In the genomic region with DNA sequence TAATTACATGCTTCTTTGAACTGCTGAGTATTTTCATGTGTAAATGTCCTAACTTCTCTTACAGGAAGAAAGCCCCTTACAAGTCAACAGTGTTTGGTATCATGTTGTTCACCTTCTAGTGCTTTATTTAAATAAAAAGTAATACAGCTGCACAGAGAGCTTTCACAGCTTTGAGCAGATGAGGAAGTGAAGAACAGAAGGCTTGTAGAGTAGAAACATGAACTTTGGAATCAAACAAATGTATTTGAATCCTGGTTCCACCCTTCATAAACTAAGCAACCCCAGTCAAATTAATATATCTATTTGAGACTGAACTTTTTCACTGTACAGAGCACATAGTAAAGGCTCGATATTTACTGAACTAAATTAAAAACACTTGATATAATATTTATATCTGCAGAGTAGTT, we compare ENCODE assay signal across 1 cellular context.
TF ChIP-seq lines count a peak whose summit lies in the region.

No MANE protein-coding gene starts in this region.

TF ChIP-seq in GM12878, 131 proteins besides CTCF, POLR2A, EP300 and RAD21 (continued from another document):
- TF ChIP-seq, protein P1, sequence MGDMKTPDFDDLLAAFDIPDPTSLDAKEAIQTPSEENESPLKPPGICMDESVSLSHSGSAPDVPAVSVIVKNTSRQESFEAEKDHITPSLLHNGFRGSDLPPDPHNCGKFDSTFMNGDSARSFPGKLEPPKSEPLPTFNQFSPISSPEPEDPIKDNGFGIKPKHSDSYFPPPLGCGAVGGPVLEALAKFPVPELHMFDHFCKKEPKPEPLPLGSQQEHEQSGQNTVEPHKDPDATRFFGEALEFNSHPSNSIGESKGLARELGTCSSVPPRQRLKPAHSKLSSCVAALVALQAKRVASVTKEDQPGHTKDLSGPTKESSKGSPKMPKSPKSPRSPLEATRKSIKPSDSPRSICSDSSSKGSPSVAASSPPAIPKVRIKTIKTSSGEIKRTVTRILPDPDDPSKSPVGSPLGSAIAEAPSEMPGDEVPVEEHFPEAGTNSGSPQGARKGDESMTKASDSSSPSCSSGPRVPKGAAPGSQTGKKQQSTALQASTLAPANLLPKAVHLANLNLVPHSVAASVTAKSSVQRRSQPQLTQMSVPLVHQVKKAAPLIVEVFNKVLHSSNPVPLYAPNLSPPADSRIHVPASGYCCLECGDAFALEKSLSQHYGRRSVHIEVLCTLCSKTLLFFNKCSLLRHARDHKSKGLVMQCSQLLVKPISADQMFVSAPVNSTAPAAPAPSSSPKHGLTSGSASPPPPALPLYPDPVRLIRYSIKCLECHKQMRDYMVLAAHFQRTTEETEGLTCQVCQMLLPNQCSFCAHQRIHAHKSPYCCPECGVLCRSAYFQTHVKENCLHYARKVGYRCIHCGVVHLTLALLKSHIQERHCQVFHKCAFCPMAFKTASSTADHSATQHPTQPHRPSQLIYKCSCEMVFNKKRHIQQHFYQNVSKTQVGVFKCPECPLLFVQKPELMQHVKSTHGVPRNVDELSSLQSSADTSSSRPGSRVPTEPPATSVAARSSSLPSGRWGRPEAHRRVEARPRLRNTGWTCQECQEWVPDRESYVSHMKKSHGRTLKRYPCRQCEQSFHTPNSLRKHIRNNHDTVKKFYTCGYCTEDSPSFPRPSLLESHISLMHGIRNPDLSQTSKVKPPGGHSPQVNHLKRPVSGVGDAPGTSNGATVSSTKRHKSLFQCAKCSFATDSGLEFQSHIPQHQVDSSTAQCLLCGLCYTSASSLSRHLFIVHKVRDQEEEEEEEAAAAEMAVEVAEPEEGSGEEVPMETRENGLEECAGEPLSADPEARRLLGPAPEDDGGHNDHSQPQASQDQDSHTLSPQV (IDR thresholded peaks at IDR 0.05), result no peak
- no peak for TF ChIP-seq ZNF384 (IDR thresholded peaks at IDR 0.05; ENCODE audit: borderline replicate concordance, low read depth, low read length)
- no peak for TF ChIP-seq MYB (IDR thresholded peaks at IDR 0.05; ENCODE audit: borderline replicate concordance, low read depth, low read length)
- TF ChIP-seq, protein P2, sequence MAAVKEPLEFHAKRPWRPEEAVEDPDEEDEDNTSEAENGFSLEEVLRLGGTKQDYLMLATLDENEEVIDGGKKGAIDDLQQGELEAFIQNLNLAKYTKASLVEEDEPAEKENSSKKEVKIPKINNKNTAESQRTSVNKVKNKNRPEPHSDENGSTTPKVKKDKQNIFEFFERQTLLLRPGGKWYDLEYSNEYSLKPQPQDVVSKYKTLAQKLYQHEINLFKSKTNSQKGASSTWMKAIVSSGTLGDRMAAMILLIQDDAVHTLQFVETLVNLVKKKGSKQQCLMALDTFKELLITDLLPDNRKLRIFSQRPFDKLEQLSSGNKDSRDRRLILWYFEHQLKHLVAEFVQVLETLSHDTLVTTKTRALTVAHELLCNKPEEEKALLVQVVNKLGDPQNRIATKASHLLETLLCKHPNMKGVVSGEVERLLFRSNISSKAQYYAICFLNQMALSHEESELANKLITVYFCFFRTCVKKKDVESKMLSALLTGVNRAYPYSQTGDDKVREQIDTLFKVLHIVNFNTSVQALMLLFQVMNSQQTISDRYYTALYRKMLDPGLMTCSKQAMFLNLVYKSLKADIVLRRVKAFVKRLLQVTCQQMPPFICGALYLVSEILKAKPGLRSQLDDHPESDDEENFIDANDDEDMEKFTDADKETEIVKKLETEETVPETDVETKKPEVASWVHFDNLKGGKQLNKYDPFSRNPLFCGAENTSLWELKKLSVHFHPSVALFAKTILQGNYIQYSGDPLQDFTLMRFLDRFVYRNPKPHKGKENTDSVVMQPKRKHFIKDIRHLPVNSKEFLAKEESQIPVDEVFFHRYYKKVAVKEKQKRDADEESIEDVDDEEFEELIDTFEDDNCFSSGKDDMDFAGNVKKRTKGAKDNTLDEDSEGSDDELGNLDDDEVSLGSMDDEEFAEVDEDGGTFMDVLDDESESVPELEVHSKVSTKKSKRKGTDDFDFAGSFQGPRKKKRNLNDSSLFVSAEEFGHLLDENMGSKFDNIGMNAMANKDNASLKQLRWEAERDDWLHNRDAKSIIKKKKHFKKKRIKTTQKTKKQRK (IDR thresholded peaks at IDR 0.05; ENCODE audit: low read depth, low read length), result no peak
- TF ChIP-seq, protein P3, sequence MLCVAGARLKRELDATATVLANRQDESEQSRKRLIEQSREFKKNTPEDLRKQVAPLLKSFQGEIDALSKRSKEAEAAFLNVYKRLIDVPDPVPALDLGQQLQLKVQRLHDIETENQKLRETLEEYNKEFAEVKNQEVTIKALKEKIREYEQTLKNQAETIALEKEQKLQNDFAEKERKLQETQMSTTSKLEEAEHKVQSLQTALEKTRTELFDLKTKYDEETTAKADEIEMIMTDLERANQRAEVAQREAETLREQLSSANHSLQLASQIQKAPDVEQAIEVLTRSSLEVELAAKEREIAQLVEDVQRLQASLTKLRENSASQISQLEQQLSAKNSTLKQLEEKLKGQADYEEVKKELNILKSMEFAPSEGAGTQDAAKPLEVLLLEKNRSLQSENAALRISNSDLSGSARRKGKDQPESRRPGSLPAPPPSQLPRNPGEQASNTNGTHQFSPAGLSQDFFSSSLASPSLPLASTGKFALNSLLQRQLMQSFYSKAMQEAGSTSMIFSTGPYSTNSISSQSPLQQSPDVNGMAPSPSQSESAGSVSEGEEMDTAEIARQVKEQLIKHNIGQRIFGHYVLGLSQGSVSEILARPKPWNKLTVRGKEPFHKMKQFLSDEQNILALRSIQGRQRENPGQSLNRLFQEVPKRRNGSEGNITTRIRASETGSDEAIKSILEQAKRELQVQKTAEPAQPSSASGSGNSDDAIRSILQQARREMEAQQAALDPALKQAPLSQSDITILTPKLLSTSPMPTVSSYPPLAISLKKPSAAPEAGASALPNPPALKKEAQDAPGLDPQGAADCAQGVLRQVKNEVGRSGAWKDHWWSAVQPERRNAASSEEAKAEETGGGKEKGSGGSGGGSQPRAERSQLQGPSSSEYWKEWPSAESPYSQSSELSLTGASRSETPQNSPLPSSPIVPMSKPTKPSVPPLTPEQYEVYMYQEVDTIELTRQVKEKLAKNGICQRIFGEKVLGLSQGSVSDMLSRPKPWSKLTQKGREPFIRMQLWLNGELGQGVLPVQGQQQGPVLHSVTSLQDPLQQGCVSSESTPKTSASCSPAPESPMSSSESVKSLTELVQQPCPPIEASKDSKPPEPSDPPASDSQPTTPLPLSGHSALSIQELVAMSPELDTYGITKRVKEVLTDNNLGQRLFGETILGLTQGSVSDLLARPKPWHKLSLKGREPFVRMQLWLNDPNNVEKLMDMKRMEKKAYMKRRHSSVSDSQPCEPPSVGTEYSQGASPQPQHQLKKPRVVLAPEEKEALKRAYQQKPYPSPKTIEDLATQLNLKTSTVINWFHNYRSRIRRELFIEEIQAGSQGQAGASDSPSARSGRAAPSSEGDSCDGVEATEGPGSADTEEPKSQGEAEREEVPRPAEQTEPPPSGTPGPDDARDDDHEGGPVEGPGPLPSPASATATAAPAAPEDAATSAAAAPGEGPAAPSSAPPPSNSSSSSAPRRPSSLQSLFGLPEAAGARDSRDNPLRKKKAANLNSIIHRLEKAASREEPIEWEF (IDR thresholded peaks at IDR 0.05; ENCODE audit: insufficient replicate concordance, low read depth, low read length), result no peak
- TF ChIP-seq MEF2B (IDR thresholded peaks at IDR 0.05; ENCODE audit: partially characterized antibody, poor library complexity, severe bottlenecking), result peak; percentile 34
- TF ChIP-seq IKZF2 (IDR thresholded peaks at IDR 0.05), result peak in 1 of 2 experiments; percentile 18; a peak in 2 of 4 replicates
- TF ChIP-seq DPF2 (IDR thresholded peaks at IDR 0.05), result peak; percentile 35
- TF ChIP-seq RELB (IDR thresholded peaks at IDR 0.05; ENCODE audit: low read depth), result peak; percentile 69
- no peak for TF ChIP-seq SREBF2 (IDR thresholded peaks at IDR 0.05; ENCODE audit: low read length)
- peak; percentile 48; the same call in 1 of the 2 replicates for TF ChIP-seq ATF7 (IDR thresholded peaks at IDR 0.05; ENCODE audit: low read depth)
- TF ChIP-seq, protein P4, sequence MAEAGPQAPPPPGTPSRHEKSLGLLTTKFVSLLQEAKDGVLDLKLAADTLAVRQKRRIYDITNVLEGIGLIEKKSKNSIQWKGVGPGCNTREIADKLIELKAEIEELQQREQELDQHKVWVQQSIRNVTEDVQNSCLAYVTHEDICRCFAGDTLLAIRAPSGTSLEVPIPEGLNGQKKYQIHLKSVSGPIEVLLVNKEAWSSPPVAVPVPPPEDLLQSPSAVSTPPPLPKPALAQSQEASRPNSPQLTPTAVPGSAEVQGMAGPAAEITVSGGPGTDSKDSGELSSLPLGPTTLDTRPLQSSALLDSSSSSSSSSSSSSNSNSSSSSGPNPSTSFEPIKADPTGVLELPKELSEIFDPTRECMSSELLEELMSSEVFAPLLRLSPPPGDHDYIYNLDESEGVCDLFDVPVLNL (IDR thresholded peaks at IDR 0.05; ENCODE audit: low read depth, low read length), result no peak
- TF ChIP-seq, protein P5, sequence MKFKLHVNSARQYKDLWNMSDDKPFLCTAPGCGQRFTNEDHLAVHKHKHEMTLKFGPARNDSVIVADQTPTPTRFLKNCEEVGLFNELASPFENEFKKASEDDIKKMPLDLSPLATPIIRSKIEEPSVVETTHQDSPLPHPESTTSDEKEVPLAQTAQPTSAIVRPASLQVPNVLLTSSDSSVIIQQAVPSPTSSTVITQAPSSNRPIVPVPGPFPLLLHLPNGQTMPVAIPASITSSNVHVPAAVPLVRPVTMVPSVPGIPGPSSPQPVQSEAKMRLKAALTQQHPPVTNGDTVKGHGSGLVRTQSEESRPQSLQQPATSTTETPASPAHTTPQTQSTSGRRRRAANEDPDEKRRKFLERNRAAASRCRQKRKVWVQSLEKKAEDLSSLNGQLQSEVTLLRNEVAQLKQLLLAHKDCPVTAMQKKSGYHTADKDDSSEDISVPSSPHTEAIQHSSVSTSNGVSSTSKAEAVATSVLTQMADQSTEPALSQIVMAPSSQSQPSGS (IDR thresholded peaks at IDR 0.05; ENCODE audit: low read length), result 0 out of 2 replicates have a peak, but pooled peaks have one; percentile 36
- TF ChIP-seq NBN (IDR thresholded peaks at IDR 0.05), result 0 out of 2 replicates have a peak, but pooled peaks have one; percentile 31
- TF ChIP-seq SMAD1 (IDR thresholded peaks at IDR 0.05; ENCODE audit: low read depth, partially characterized antibody), result peak; percentile 21
